In genomic region chr6:97292671-97293070, GRCh38 we compare ENCODE assay signal across 12 cellular contexts.
"Had no signal": no experiment of that assay in that cellular context is flagged by ENCODE, and none has a peak within 500 bp of the region (broad histone marks: within the 10 kb centered on the region; RNA-seq: fewer than 3 reads in every experiment).

No MANE protein-coding gene starts in this region.

- H3K4me3 ChIP-seq: colonic mucosa, stomach had no signal

- H3K27ac ChIP-seq: colonic mucosa, foreskin keratinocyte, stomach had no signal

- H3K4me1 ChIP-seq: colonic mucosa, foreskin keratinocyte, stomach had no signal

- DNase-seq: activated CD4-positive, alpha-beta memory T cell treated with anti-CD3 and anti-CD28 coated beads, Interleukin-2, amount 10 ng/mL, durations not matched to agents 7 days and 5 days; activated CD8-positive, alpha-beta memory T cell treated with anti-CD3 and anti-CD28 coated beads, Interleukin-2, amount 50 U/mL, for 4 hours; activated gamma-delta T cell treated with Interleukin-2 at 50 U/mL for 16 hours; activated naive CD8-positive, alpha-beta T cell treated with anti-CD3 and anti-CD28 coated beads, Interleukin-2, amount 10 ng/mL, durations not matched to agents 7 days and 5 days; activated T-cell treated with anti-CD3 and anti-CD28 coated beads, Interleukin-2, amount 50 U/mL, for 72 hours; colonic mucosa; effector CD8-positive, alpha-beta T cell; naive thymus-derived CD8-positive, alpha-beta T cell; posterior cingulate gyrus; stimulated activated CD4-positive, alpha-beta T cell treated with anti-CD3 and anti-CD28 coated beads, Interleukin-4, amount 100 ng/mL, for 4 hours; stomach had no signal

- H3K36me3 ChIP-seq: colonic mucosa, stomach had no signal

- H3K9me3 ChIP-seq: colonic mucosa, stomach had no signal

- H3K27me3 ChIP-seq: colonic mucosa had no signal
